10 cellular contexts compared by ENCODE assay signal in the genomic region with DNA sequence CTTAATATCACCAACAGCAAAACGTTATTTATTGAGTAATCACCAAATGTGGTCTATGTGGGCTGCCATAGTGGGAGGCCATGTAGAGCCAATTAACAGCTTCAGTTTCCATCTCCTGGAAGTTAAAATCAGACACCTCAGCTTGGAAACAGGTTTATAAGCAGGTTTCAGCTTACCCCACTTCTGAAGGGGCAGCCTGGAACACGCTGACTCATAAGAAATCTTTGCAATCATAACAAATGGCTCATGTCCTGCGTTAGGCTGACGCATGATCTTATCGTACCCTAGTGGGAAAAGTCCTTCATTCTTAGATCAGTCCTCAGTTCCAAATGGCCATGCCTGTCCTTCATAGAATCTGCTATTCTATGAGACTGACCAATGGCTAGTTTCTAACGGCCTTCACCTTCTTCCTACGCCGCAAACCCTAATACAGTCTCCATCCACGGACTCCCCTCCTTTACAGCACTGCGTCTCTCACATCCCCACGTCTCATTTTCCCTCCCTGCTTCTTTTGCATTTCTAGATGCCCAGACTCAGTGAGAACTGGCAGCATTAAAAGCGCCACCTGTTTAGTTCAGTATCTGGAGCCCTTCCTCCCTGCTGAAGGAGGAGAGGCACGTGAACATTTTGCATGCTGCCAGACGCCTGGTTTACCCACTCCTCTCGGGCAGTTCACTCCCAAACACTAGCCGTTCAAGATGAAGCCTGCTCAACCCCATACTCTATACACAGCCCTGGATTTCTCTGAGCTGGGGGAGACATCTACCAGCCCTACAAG. TPM values are rescaled to one million over a fixed set of nuclear protein-coding genes. Genes with fewer than 3 reads are reported as not detected.
DNase-seq lines count a peak whose midpoint lies in the region; ATAC-seq and TF ChIP-seq lines count a peak whose summit lies in the region.
"Had no signal": no experiment of that assay in that cellular context is flagged by ENCODE, and none has a peak within 500 bp of the region (broad histone marks: within the 10 kb centered on the region; RNA-seq: fewer than 3 reads in every experiment).

No MANE protein-coding gene starts in this region.

- no peaks in the 10 kb centered on the region for H4K20me1 ChIP-seq in fibroblast of lung (ENCODE audit: control insufficient read depth, extremely low read depth, insufficient read depth, low read length)
- H4K20me1 ChIP-seq: BLaER1 had no signal

- peak overlapping the region; percentile 85 for H3K4me2 ChIP-seq in fibroblast of lung (ENCODE audit: extremely low read depth, insufficient read depth, low read length)
- H3K4me2 ChIP-seq: BLaER1 had no signal

- no peak for TF ChIP-seq CTCF in fibroblast of lung (conservative IDR thresholded peaks at IDR 0.05 in 1 of 2, IDR thresholded peaks at IDR 0.05 in 1 of 2; ENCODE audit: low read depth in 1 of 2, low read length in 2 of 2)

- H3K27ac ChIP-seq in fibroblast of lung (ENCODE audit: insufficient read depth, low read length) (peak overlapping the region; percentile 97), skin epidermis (peak overlapping the region in 14 of 21 experiments; percentile 21 to 83 (median 55))
- H3K27ac ChIP-seq: BLaER1 had no signal

- peaks cover 5% of the 10 kb centered on the region for H3K27me3 Mint-ChIP-seq in activated CD4-positive, alpha-beta T cell treated with anti-CD3 and anti-CD28 coated beads for 36 hours
- peaks cover 6 to 12% of the 10 kb centered on the region in 2 donors for H3K27me3 Mint-ChIP-seq in T-cell

- peaks cover 13% of the 10 kb centered on the region for H3K4me1 Mint-ChIP-seq in activated CD4-positive, alpha-beta T cell treated with anti-CD3 and anti-CD28 coated beads for 36 hours
- peaks cover 0 to 1% (median 0%) of the 10 kb centered on the region in 3 donors for H3K4me1 Mint-ChIP-seq in T-cell
- H3K4me1 Mint-ChIP-seq: naive thymus-derived CD8-positive, alpha-beta T cell had no signal

- H3K4me1 ChIP-seq in fibroblast of lung (ENCODE audit: control insufficient read depth, extremely low read depth, insufficient read depth, low read length), result peaks cover 15% of the 10 kb centered on the region
- H3K4me1 ChIP-seq: BLaER1 had no signal

- H3K9ac ChIP-seq in fibroblast of lung (ENCODE audit: insufficient read depth, low read length), result peak overlapping the region; percentile 57
- H3K9ac ChIP-seq: BLaER1 had no signal

- H3K4me3 ChIP-seq in fibroblast of lung (replicated peaks in 1 of 4; ENCODE audit: control extremely low read depth in 1 of 4, insufficient read depth in 1 of 4, low read depth in 3 of 4, low read length in 4 of 4), result peak overlapping the region; percentile 18 to 23 (median 20)
- no peak overlapping the region for H3K4me3 ChIP-seq in skin epidermis
- H3K4me3 ChIP-seq: BLaER1 had no signal

- peak; percentile 83 for ATAC-seq in activated CD4-positive, alpha-beta T cell treated with anti-CD3 and anti-CD28 coated beads for 36 hours
- ATAC-seq in HG02763 (IDR thresholded peaks at IDR 0.05; ENCODE audit: unreplicated experiment) (no peak), T-cell (replicated peaks in 1 of 4) (no peak)
- ATAC-seq: naive thymus-derived CD8-positive, alpha-beta T cell had no signal

- CTCF ChIA-PET in activated CD4-positive, alpha-beta T cell treated with anti-CD3 and anti-CD28 coated beads for 36 hours (lab: Charles Lee), result interaction anchor here (1.2 kb wide), 1 partner anchor 16 kb away, joined by 3 read pairs; no protein-coding TSS in a partner anchor
- CTCF ChIA-PET in T-cell (lab: Charles Lee), result no interaction called here

- intact Hi-C loops in activated CD4-positive, alpha-beta T cell treated with anti-CD3 and anti-CD28 coated beads for 36 hours (cut with DNase I, micrococcal nuclease), result no loop called here

- no peaks in the 10 kb centered on the region for H3K27me3 ChIP-seq in fibroblast of lung (ENCODE audit: control insufficient read depth, insufficient read depth, low read length)
- H3K27me3 ChIP-seq: BLaER1 had no signal

- H3K9me3 Mint-ChIP-seq in activated CD4-positive, alpha-beta T cell treated with anti-CD3 and anti-CD28 coated beads for 36 hours (ENCODE audit: low read depth), result no peaks in the 10 kb centered on the region
- H3K9me3 Mint-ChIP-seq in T-cell, result no peaks in the 10 kb centered on the region
- H3K9me3 Mint-ChIP-seq: naive thymus-derived CD8-positive, alpha-beta T cell had no signal

- no peaks in the 10 kb centered on the region for H3K36me3 ChIP-seq in fibroblast of lung (ENCODE audit: control insufficient read depth, insufficient read depth, low read length)

- H2AFZ ChIP-seq in fibroblast of lung (ENCODE audit: low read length), result peak overlapping the region; percentile 18

- H3K36me3 Mint-ChIP-seq in activated CD4-positive, alpha-beta T cell treated with anti-CD3 and anti-CD28 coated beads for 36 hours (ENCODE audit: low read depth), result no peaks in the 10 kb centered on the region
- H3K36me3 Mint-ChIP-seq in T-cell, result no peaks in the 10 kb centered on the region
- H3K36me3 Mint-ChIP-seq: naive thymus-derived CD8-positive, alpha-beta T cell had no signal

- H3K79me2 ChIP-seq in fibroblast of lung (ENCODE audit: control insufficient read depth, insufficient read depth, low read length), result no peaks in the 10 kb centered on the region

- no peak overlapping the region for H3K4me3 Mint-ChIP-seq in activated CD4-positive, alpha-beta T cell treated with anti-CD3 and anti-CD28 coated beads for 36 hours
- no peak overlapping the region for H3K4me3 Mint-ChIP-seq in T-cell
- H3K4me3 Mint-ChIP-seq: naive thymus-derived CD8-positive, alpha-beta T cell had no signal

- no peaks in the 10 kb centered on the region for H3K9me3 ChIP-seq in fibroblast of lung (ENCODE audit: control insufficient read depth, insufficient read depth, low read depth, low read length)
- H3K9me3 ChIP-seq: BLaER1 had no signal

- POLR2A ChIA-PET in activated CD4-positive, alpha-beta T cell treated with anti-CD3 and anti-CD28 coated beads for 36 hours (lab: Charles Lee), result no interaction called here
- POLR2A ChIA-PET in T-cell (lab: Charles Lee), result no interaction called here

- peak overlapping the region; percentile 4 for H3K27ac Mint-ChIP-seq in activated CD4-positive, alpha-beta T cell treated with anti-CD3 and anti-CD28 coated beads for 36 hours
- H3K27ac Mint-ChIP-seq in T-cell, result no peak overlapping the region

- DNase-seq in activated CD4-positive, alpha-beta T cell treated with anti-CD3 and anti-CD28 coated beads for 36 hours, result peak; percentile 32
- DNase-seq in activated CD4-positive, alpha-beta T cell treated with anti-CD3 and anti-CD28 coated beads for 1 hour, result no peak
- peak; percentile 75 for DNase-seq in RPMI7951 (ENCODE audit: low read depth)
- DNase-seq in fibroblast of lung (ENCODE audit: low read depth in 2 of 2), result peak; percentile 97 to 98
- DNase-seq in T-cell, result no peak
- DNase-seq in NCI-H1105 treated with DMSO at 0.1 percent for 48 hours (lab: John Stamatoyannopoulos, UW), result no peak
- DNase-seq: naive thymus-derived CD8-positive, alpha-beta T cell had no signal

RNA-seq across cellular contexts. Expression of a gene that starts 24.2 kb away (rescaled TPM):
- 100 to 1,000 TPM; 413 to 474 TPM for total RNA-seq in activated CD4-positive, alpha-beta T cell treated with anti-CD3 and anti-CD28 coated beads for 36 hours
- total RNA-seq in RPMI7951 (2014; rRNA removed; shearing (Covaris generic)), result 961 and 986 TPM in 2 replicates
- total RNA-seq in fibroblast of lung (425 and 429 TPM in 2 replicates), T-cell (100 to 1,000 TPM; 132 to 258 (median 139) TPM)
- polyA plus RNA-seq in fibroblast of lung, result 296 and 325 TPM in 2 replicates
- 318 and 372 TPM in 2 replicates for polyA plus RNA-seq in fibroblast of lung (2012)
- polyA minus RNA-seq in fibroblast of lung (ENCODE audit: low replicate concordance), result 154 and 241 TPM in 2 replicates

Comparison
In these comparisons a context has a peak if more than half of its experiments do, and no peak if none do; other contexts are left out.
1. DNase-seq: peak in activated CD4-positive, alpha-beta T cell treated with anti-CD3 and anti-CD28 coated beads for 36 hours (single experiment), RPMI7951 (single experiment) and fibroblast of lung (2 of 2); none in activated CD4-positive, alpha-beta T cell treated with anti-CD3 and anti-CD28 coated beads for 1 hour (single experiment), T-cell (0 of 34) and NCI-H1105 treated with DMSO at 0.1 percent for 48 hours (single experiment).
2. H3K4me3 ChIP-seq: peak in fibroblast of lung (4 of 4); none in skin epidermis (0 of 7).